In the genomic region with DNA sequence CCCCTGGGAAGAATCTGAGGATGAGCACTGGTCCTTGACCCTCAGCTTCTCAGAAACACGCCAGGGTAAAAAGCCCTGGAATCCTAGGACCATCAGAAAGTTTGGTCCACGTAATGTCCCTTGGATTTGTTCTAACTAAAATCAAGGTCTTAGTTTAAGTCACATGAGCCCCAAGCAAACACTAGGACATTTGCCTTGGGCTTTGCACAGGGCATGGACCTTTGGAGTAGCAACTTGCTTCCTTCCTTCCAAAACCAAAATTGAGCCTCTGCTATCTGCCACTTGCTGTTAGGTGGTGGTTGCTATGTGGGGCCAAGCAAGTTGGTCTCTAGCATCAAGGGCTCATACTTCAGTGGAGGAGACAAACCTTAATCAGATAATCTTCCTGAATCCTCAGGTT, we compare ENCODE assay signal across 18 cellular contexts. TPM values are rescaled to one million over a fixed set of nuclear protein-coding genes. Genes with fewer than 3 reads are reported as not detected.
DNase-seq lines count a peak whose midpoint lies in the region; ATAC-seq and TF ChIP-seq lines count a peak whose summit lies in the region.
"Had no signal": no experiment of that assay in that cellular context is flagged by ENCODE, and none has a peak within 500 bp of the region (broad histone marks: within the 10 kb centered on the region; RNA-seq: fewer than 3 reads in every experiment).

No MANE protein-coding gene starts in this region.

- H3K4me1 Mint-ChIP-seq in endodermal cell (peaks cover 45% of the 10 kb centered on the region), neural progenitor cell (peaks cover 36% of the 10 kb centered on the region), natural killer cell (peaks cover 10% of the 10 kb centered on the region in 2 donors)

- H3K4me3 ChIP-seq in left ventricle myocardium inferior (no peak overlapping the region), endodermal cell (ENCODE audit: low read length) (no peak overlapping the region), neural progenitor cell (no peak overlapping the region), upper lobe of left lung (no peak overlapping the region)
- H3K4me3 ChIP-seq: spleen had no signal

- no peaks in the 10 kb centered on the region for H3K27me3 Mint-ChIP-seq in endodermal cell (ENCODE audit: insufficient read depth)
- peaks cover 12% of the 10 kb centered on the region for H3K27me3 Mint-ChIP-seq in neural progenitor cell (ENCODE audit: insufficient read depth, low read depth)
- H3K27me3 Mint-ChIP-seq in natural killer cell (ENCODE audit: low read depth in 2 of 2): no peaks in the 10 kb centered on the region
- H3K27me3 Mint-ChIP-seq: memory B cell; stimulated activated memory B cell treated with anti-CD40 and anti-IgM and Interleukin-4, amounts not matched to agents 10 μg/mL and 1 μg/mL and 100 μg/mL, for 72 hours had no signal

- peak overlapping the region; percentile 23 for H3K4me2 ChIP-seq in neural progenitor cell

- ATAC-seq in Right ventricle myocardium inferior (no peak), upper lobe of left lung (ENCODE audit: low FRiP score in 2 of 2) (no peak), HG03354 (IDR thresholded peaks at IDR 0.05; ENCODE audit: poor library complexity, severe bottlenecking, unreplicated experiment) (no peak), natural killer cell (no peak)
- ATAC-seq: CD8-positive, alpha-beta T cell; Panc1; stimulated activated memory B cell treated with anti-CD40 and anti-IgM and Interleukin-4, amounts not matched to agents 10 μg/mL and 1 μg/mL and 100 μg/mL, for 72 hours had no signal

- H3K79me2 ChIP-seq in neural progenitor cell (ENCODE audit: low read depth): peaks cover 5% of the 10 kb centered on the region

- H3K27ac ChIP-seq in left ventricle myocardium inferior (replicated peaks) (peak overlapping the region; percentile 99), endodermal cell (ENCODE audit: low read depth, low read length) (peak overlapping the region; percentile 31), neural progenitor cell (peak overlapping the region; percentile 69), upper lobe of left lung (peak overlapping the region in 3 of 4 donors; percentile 22 to 72 (median 54))
- H3K27ac ChIP-seq: WERI-Rb-1 had no signal

- TF ChIP-seq CTCF in left ventricle myocardium inferior (IDR thresholded peaks at IDR 0.05; ENCODE audit: borderline replicate concordance): no peak
- TF ChIP-seq CTCF in endodermal cell (conservative IDR thresholded peaks at IDR 0.05): no peak
- no peak for TF ChIP-seq CTCF in neural progenitor cell (IDR thresholded peaks at IDR 0.05)
- TF ChIP-seq CTCF in upper lobe of left lung (IDR thresholded peaks at IDR 0.05): no peak
- TF ChIP-seq CTCF in natural killer cell (IDR thresholded peaks at IDR 0.05): no peak

- peak overlapping the region; percentile 83 for H3K27ac Mint-ChIP-seq in endodermal cell
- H3K27ac Mint-ChIP-seq in neural progenitor cell: no peak overlapping the region
- H3K27ac Mint-ChIP-seq in natural killer cell: no peak overlapping the region
- H3K27ac Mint-ChIP-seq: CD8-positive, alpha-beta T cell; memory B cell; stimulated activated memory B cell treated with anti-CD40 and anti-IgM and Interleukin-4, amounts not matched to agents 10 μg/mL and 1 μg/mL and 100 μg/mL, for 72 hours had no signal

- H3K9ac ChIP-seq in endodermal cell (ENCODE audit: extremely low read depth, low read length, poor library complexity, severe bottlenecking): peak overlapping the region; percentile 32
- no peak overlapping the region for H3K9ac ChIP-seq in neural progenitor cell

- no peaks in the 10 kb centered on the region for H3K36me3 ChIP-seq in left ventricle myocardium inferior
- no peaks in the 10 kb centered on the region for H3K36me3 ChIP-seq in endodermal cell (ENCODE audit: control insufficient read depth, insufficient read depth, low read length)
- no peaks in the 10 kb centered on the region for H3K36me3 ChIP-seq in neural progenitor cell
- H3K36me3 ChIP-seq in upper lobe of left lung: no peaks in the 10 kb centered on the region
- H3K36me3 ChIP-seq: spleen, WERI-Rb-1 had no signal

- peaks cover 5% of the 10 kb centered on the region for H4K20me1 ChIP-seq in neural progenitor cell (ENCODE audit: low read depth)

- intact Hi-C loops in left ventricle myocardium inferior (cut with micrococcal nuclease) (no loop called here), Right ventricle myocardium inferior (cut with DNase I) (loop anchor here (5.0 kb wide), 2 partner anchors 206 to 294 kb away; partner anchors contain the start of genes APEH and KLHDC8B), natural killer cell (cut with micrococcal nuclease) (no loop called here)

- H2AFZ ChIP-seq in neural progenitor cell (replicated peaks): peak overlapping the region; percentile 84

- H3K4me1 ChIP-seq in left ventricle myocardium inferior (peaks cover 59% of the 10 kb centered on the region), endodermal cell (ENCODE audit: control insufficient read depth, insufficient read depth, low read length) (peaks cover 21% of the 10 kb centered on the region), neural progenitor cell (peaks cover 44% of the 10 kb centered on the region), upper lobe of left lung (peaks cover 31 to 53% (median 37%) of the 10 kb centered on the region in 4 donors)

- H3F3A ChIP-seq in neural progenitor cell (ENCODE audit: low read depth): peaks cover 70% of the 10 kb centered on the region

- TF ChIP-seq POLR2A in upper lobe of left lung (IDR thresholded peaks at IDR 0.05): no peak

- 85% methylated on average over 2 of the region's 2 CpGs for WGBS in endodermal cell (ENCODE audit: insufficient coverage in 1 of 2, insufficient read length in 1 of 2), 2 experiments
- WGBS in upper lobe of left lung, 2 donors: 92 to 94% methylated on average over 2 of the region's 2 CpGs

- H3K27me3 ChIP-seq in left ventricle myocardium inferior (ENCODE audit: low read depth) (no peaks in the 10 kb centered on the region), endodermal cell (ENCODE audit: control insufficient read depth, insufficient read depth, low read length, poor library complexity, severe bottlenecking) (no peaks in the 10 kb centered on the region), neural progenitor cell (no peaks in the 10 kb centered on the region), upper lobe of left lung (no peaks in the 10 kb centered on the region)
- H3K27me3 ChIP-seq: spleen had no signal

- H3K4me3 Mint-ChIP-seq in endodermal cell: no peak overlapping the region
- H3K4me3 Mint-ChIP-seq in neural progenitor cell: no peak overlapping the region
- no peak overlapping the region for H3K4me3 Mint-ChIP-seq in natural killer cell
- H3K4me3 Mint-ChIP-seq: CD8-positive, alpha-beta T cell; memory B cell; stimulated activated memory B cell treated with anti-CD40 and anti-IgM and Interleukin-4, amounts not matched to agents 10 μg/mL and 1 μg/mL and 100 μg/mL, for 72 hours had no signal

- H3K9me3 ChIP-seq in left ventricle myocardium inferior (replicated peaks) (no peaks in the 10 kb centered on the region), endodermal cell (ENCODE audit: control insufficient read depth, low read length) (no peaks in the 10 kb centered on the region), neural progenitor cell (ENCODE audit: low read depth) (no peaks in the 10 kb centered on the region), upper lobe of left lung (no peaks in the 10 kb centered on the region)
- H3K9me3 ChIP-seq: spleen had no signal

- no peak for TF ChIP-seq EP300 in upper lobe of left lung (IDR thresholded peaks at IDR 0.05)

- no peak for DNase-seq in left ventricle myocardium inferior
- no peak for DNase-seq in Right ventricle myocardium inferior (ENCODE audit: missing footprints)
- no peak for DNase-seq in endodermal cell
- DNase-seq in neural progenitor cell (ENCODE audit: low spot score): no peak
- no peak for DNase-seq in upper lobe of left lung
- no peak for DNase-seq in natural killer cell
- DNase-seq in NCI-H774 (lab: John Stamatoyannopoulos, UW): no peak
- DNase-seq: amniotic stem cell; CD8-positive, alpha-beta T cell; Kasumi-1; NCI-H69; occipital lobe; spleen; WERI-Rb-1 had no signal

- H3K9me3 Mint-ChIP-seq in endodermal cell (no peaks in the 10 kb centered on the region), neural progenitor cell (no peaks in the 10 kb centered on the region), natural killer cell (no peaks in the 10 kb centered on the region)
- H3K9me3 Mint-ChIP-seq: CD8-positive, alpha-beta T cell; memory B cell; stimulated activated memory B cell treated with anti-CD40 and anti-IgM and Interleukin-4, amounts not matched to agents 10 μg/mL and 1 μg/mL and 100 μg/mL, for 72 hours had no signal

- no peaks in the 10 kb centered on the region for H3K36me3 Mint-ChIP-seq in endodermal cell (ENCODE audit: low read depth)
- H3K36me3 Mint-ChIP-seq in neural progenitor cell: no peaks in the 10 kb centered on the region
- no peaks in the 10 kb centered on the region for H3K36me3 Mint-ChIP-seq in natural killer cell
- H3K36me3 Mint-ChIP-seq: CD8-positive, alpha-beta T cell; memory B cell had no signal

RNA-seq across cellular contexts. Expression of gene DAG1, which starts 4.0 kb away (rescaled TPM):
- total RNA-seq in left ventricle myocardium inferior: 117 TPM
- total RNA-seq in Right ventricle myocardium inferior: 129 TPM
- 100 to 1,000 TPM; 145 to 176 TPM for total RNA-seq in endodermal cell
- polyA plus RNA-seq in endodermal cell (2013, experiment 1 of 2): 65.6 TPM
- polyA plus RNA-seq in endodermal cell (2013, experiment 2 of 2): 69.3 TPM
- total RNA-seq in neural progenitor cell (ENCODE audit: low replicate concordance): 67.5 and 94.5 TPM in 2 replicates
- total RNA-seq in upper lobe of left lung: 100 to 1,000 TPM in 1 of 6 donors, 10 to 100 TPM in 5; 22.0 to 104 (median 73.5) TPM
- total RNA-seq in natural killer cell: 10 to 100 TPM in 2 of 3 donors, 1 to 10 TPM in 1; 9.6 to 22.4 (median 20.6) TPM

RNA-seq across cellular contexts. Expression of gene NICN1, which starts 36.9 kb away (rescaled TPM):
- 19.4 TPM for total RNA-seq in left ventricle myocardium inferior
- 15.5 TPM for total RNA-seq in Right ventricle myocardium inferior
- total RNA-seq in endodermal cell: 10 to 100 TPM; 10.4 to 19.6 TPM
- polyA plus RNA-seq in endodermal cell (2013, experiment 1 of 2): 20.8 TPM
- polyA plus RNA-seq in endodermal cell (2013, experiment 2 of 2): 17.5 TPM
- total RNA-seq in neural progenitor cell (ENCODE audit: low replicate concordance): 6.6 and 12.4 TPM in 2 replicates
- total RNA-seq in upper lobe of left lung: 10 to 100 TPM in 2 of 6 donors, 1 to 10 TPM in 4; 1.0 to 23.9 (median 8.0) TPM
- 10 to 100 TPM; 28.7 to 36.5 (median 30.6) TPM for total RNA-seq in natural killer cell

RNA-seq across cellular contexts. Expression of gene AMT, which starts 43.8 kb away (rescaled TPM):
- total RNA-seq in left ventricle myocardium inferior (29.0 TPM), Right ventricle myocardium inferior (20.5 TPM), endodermal cell (10 to 100 TPM; 44.4 to 51.7 TPM), neural progenitor cell (ENCODE audit: low replicate concordance) (35.4 and 46.0 TPM in 2 replicates), upper lobe of left lung (10 to 100 TPM in 3 of 6 donors, 1 to 10 TPM in 3; 2.3 to 59.7 (median 11.4) TPM), natural killer cell (10 to 100 TPM; 13.4 to 14.2 (median 14.0) TPM)
- 25.9 TPM for polyA plus RNA-seq in endodermal cell (2013, experiment 1 of 2)
- polyA plus RNA-seq in endodermal cell (2013, experiment 2 of 2): 21.9 TPM

RNA-seq across cellular contexts. Expression of gene TCTA, which starts 53.8 kb away (rescaled TPM):
- 17.7 TPM for total RNA-seq in left ventricle myocardium inferior
- total RNA-seq in Right ventricle myocardium inferior: 17.1 TPM
- total RNA-seq in endodermal cell: 10 to 100 TPM in 1 of 2 donors, 1 to 10 TPM in 1; 6.3 to 11.2 TPM
- polyA plus RNA-seq in endodermal cell (2013, experiment 1 of 2): 8.1 TPM
- 6.9 TPM for polyA plus RNA-seq in endodermal cell (2013, experiment 2 of 2)
- total RNA-seq in neural progenitor cell (ENCODE audit: low replicate concordance): 1.4 and 5.2 TPM in 2 replicates
- total RNA-seq in upper lobe of left lung: 10 to 100 TPM; 21.8 to 52.3 (median 39.5) TPM
- 10 to 100 TPM; 35.4 to 40.7 (median 36.7) TPM for total RNA-seq in natural killer cell

RNA-seq across cellular contexts. Expression of gene RHOA, which starts 54.3 kb away (rescaled TPM):
- total RNA-seq in left ventricle myocardium inferior (247 TPM), Right ventricle myocardium inferior (285 TPM), endodermal cell (100 to 1,000 TPM; 359 to 371 TPM), neural progenitor cell (ENCODE audit: low replicate concordance) (449 and 460 TPM in 2 replicates), upper lobe of left lung (100 to 1,000 TPM; 206 to 611 (median 456) TPM), natural killer cell (100 to 1,000 TPM; 342 to 372 (median 370) TPM)
- 416 TPM for polyA plus RNA-seq in endodermal cell (2013, experiment 1 of 2)
- polyA plus RNA-seq in endodermal cell (2013, experiment 2 of 2): 399 TPM

Comparison
In these comparisons a context has a peak if more than half of its experiments do, and no peak if none do; other contexts are left out.
1. H3K27ac ChIP-seq: peak in every context shown above with its lines; median percentile 99 in left ventricle myocardium inferior; 69 in neural progenitor cell; 54 in upper lobe of left lung; 31 in endodermal cell.